Comparison of ENCODE assay signal across 8 cellular contexts in genomic region chr13:50512602-50513527, GRCh38.
DNase-seq lines count a peak whose midpoint lies in the region; ATAC-seq and TF ChIP-seq lines count a peak whose summit lies in the region.

No MANE protein-coding gene starts in this region.

- peak overlapping the region; percentile 39 for H3K4me3 ChIP-seq in lower lobe of right lung

- H3K36me3 ChIP-seq in lower lobe of right lung, result no peaks in the 10 kb centered on the region

- H3K4me1 ChIP-seq in lower lobe of right lung, result peaks cover 46% of the 10 kb centered on the region

- H3K27me3 ChIP-seq in lower lobe of right lung (ENCODE audit: low read depth), result no peaks in the 10 kb centered on the region

- peak; percentile 95 for ATAC-seq in GM19035 (IDR thresholded peaks at IDR 0.05; ENCODE audit: unreplicated experiment)
- ATAC-seq in HG03196 (IDR thresholded peaks at IDR 0.05; ENCODE audit: unreplicated experiment), result peak; percentile 88
- ATAC-seq in lower lobe of right lung, result peak; percentile 90 to 92

- DNase-seq in T-helper 1 cell (peak in 3 of 5 donors; percentile 10 to 60 (median 22)), lower lobe of right lung (peak; percentile 77), NCI-H524 (lab: John Stamatoyannopoulos, UW) (no peak)
- DNase-seq in central memory CD4-positive, alpha-beta T cell, result peak; percentile 31
- peak; percentile 51 for DNase-seq in stimulated activated CD8-positive, alpha-beta memory T cell treated with anti-CD3 and anti-CD28 coated beads, Interleukin-4, amount 100 ng/mL, for 48 hours

- intact Hi-C loops in lower lobe of right lung (cut with DNase I), result no loop called here

- H3K27ac ChIP-seq in C4-2B, result peak overlapping the region; percentile 77
- H3K27ac ChIP-seq in lower lobe of right lung, result peak overlapping the region; percentile 87

- no peaks in the 10 kb centered on the region for H3K9me3 ChIP-seq in lower lobe of right lung

- TF ChIP-seq CTCF in C4-2B (conservative IDR thresholded peaks at IDR 0.05) (no peak), lower lobe of right lung (IDR thresholded peaks at IDR 0.05) (peak; percentile 18)

Comparison
In these comparisons a context has a peak if more than half of its experiments do, and no peak if none do; other contexts are left out.
1. DNase-seq: peak in T-helper 1 cell (3 of 5), central memory CD4-positive, alpha-beta T cell (single experiment), lower lobe of right lung (single experiment) and stimulated activated CD8-positive, alpha-beta memory T cell treated with anti-CD3 and anti-CD28 coated beads, Interleukin-4, amount 100 ng/mL, for 48 hours (single experiment); none in NCI-H524 (0 of 2).
2. Peak in every context shown above with its lines, with median percentiles within 50 percentile points of each other: ATAC-seq.